In genomic region chr10:43607199-43607573, GRCh38 we compare ENCODE assay signal across 1 cellular context.
TF ChIP-seq lines count a peak whose summit lies in the region.

No MANE protein-coding gene starts in this region.

TF ChIP-seq in GM23338, 12 proteins besides CTCF, POLR2A, EP300 and RAD21 (continued from another document):
- TF ChIP-seq REST (IDR thresholded peaks at IDR 0.05; ENCODE audit: unreplicated experiment) (no peak), STAT1 (IDR thresholded peaks at IDR 0.05; ENCODE audit: unreplicated experiment) (no peak), EZH2phosphoT487 (IDR thresholded peaks at IDR 0.05; ENCODE audit: unreplicated experiment) (no peak), ETS1 (IDR thresholded peaks at IDR 0.05) (no peak), JUNB (IDR thresholded peaks at IDR 0.05; ENCODE audit: unreplicated experiment) (no peak), CREB1 (CRISPR knock-in tag; IDR thresholded peaks at IDR 0.05; ENCODE audit: low read depth) (no peak), NANOG (IDR thresholded peaks at IDR 0.05; ENCODE audit: borderline replicate concordance) (no peak), EZH2 (IDR thresholded peaks at IDR 0.05; ENCODE audit: low read depth, unreplicated experiment) (no peak)
